8 cellular contexts compared by ENCODE assay signal in genomic region chr5:80238778-80239679, GRCh38.
DNase-seq lines count a peak whose midpoint lies in the region; ATAC-seq and TF ChIP-seq lines count a peak whose summit lies in the region.

No MANE protein-coding gene starts in this region.

- H3K36me3 ChIP-seq in HEK293 (ENCODE audit: control insufficient read depth in 2 of 2, insufficient read depth in 1 of 2, low read length in 2 of 2): no peaks in the 10 kb centered on the region; a peak in 1 of 3 replicates

- no peak for ATAC-seq in GM21786 (IDR thresholded peaks at IDR 0.05; ENCODE audit: unreplicated experiment)
- ATAC-seq in HG02885 (IDR thresholded peaks at IDR 0.05; ENCODE audit: poor library complexity, unreplicated experiment): no peak

- TF ChIP-seq CTCF in HEK293 (tag by site-specific recombination; IDR thresholded peaks at IDR 0.05): no peak

- no peak overlapping the region for H3K4me3 ChIP-seq in HEK293 (ENCODE audit: low read depth, low read length)

- CTCF ChIA-PET in HEK293 (lab: Yijun Ruan, JAX): interaction anchor here (0.6 kb wide), 2 partner anchors 33 to 68 kb away, joined by 3 to 5 read pairs; no protein-coding TSS in a partner anchor

- no peaks in the 10 kb centered on the region for H3K4me1 ChIP-seq in HEK293 (ENCODE audit: control insufficient read depth, insufficient read depth, low read length)

- H3K27ac ChIP-seq in HEK293 (ENCODE audit: extremely low read depth, low read depth, low read length): no peak overlapping the region

- POLR2A ChIA-PET in HEK293 (lab: Yijun Ruan, JAX): interaction anchor here (1.0 to 1.8 kb wide), 2 partner anchors 8 to 17 kb away, joined by 3 to 9 read pairs; partner anchors contain the start of gene SERINC5

- DNase-seq in OCI-M1 (lab: John Stamatoyannopoulos, UW): peak; percentile 52
- DNase-seq in fibroblast of gingiva (ENCODE audit: low read depth): peak; percentile 68
- DNase-seq in pons (ENCODE audit: low spot score): peak; percentile 93
- DNase-seq in cerebellar nuclear complex (lab: John Stamatoyannopoulos, UW): no peak
- no peak for DNase-seq in stimulated activated CD4-positive, alpha-beta T cell treated with anti-CD3 and anti-CD28 coated beads, Interleukin-4, amount 100 ng/mL, for 1 hour

- no peaks in the 10 kb centered on the region for H3K9me3 ChIP-seq in HEK293 (ENCODE audit: control insufficient read depth, insufficient read depth, low read depth, low read length)

TF ChIP-seq in HEK293, 187 proteins besides CTCF, POLR2A, EP300 and RAD21:
- TF ChIP-seq ZNF211 (tag by site-specific recombination; IDR thresholded peaks at IDR 0.05; ENCODE audit: low read depth) (no peak), ZNF10 (tag by site-specific recombination; IDR thresholded peaks at IDR 0.05) (peak; percentile 69; the same call in 1 of the 2 replicates), ZFP37 (tag by site-specific recombination; IDR thresholded peaks at IDR 0.05) (no peak), ZNF335 (tag by site-specific recombination; conservative IDR thresholded peaks at IDR 0.05) (peak; percentile 35)
TF ChIP-seq in HEK293: peak in this region for 2.

Comparison
In these comparisons a context has a peak if more than half of its experiments do, and no peak if none do; other contexts are left out.
1. DNase-seq: peak in OCI-M1 (single experiment), fibroblast of gingiva (single experiment) and pons (single experiment); none in cerebellar nuclear complex (0 of 2) and stimulated activated CD4-positive, alpha-beta T cell treated with anti-CD3 and anti-CD28 coated beads, Interleukin-4, amount 100 ng/mL, for 1 hour (single experiment).